In the genomic region with DNA sequence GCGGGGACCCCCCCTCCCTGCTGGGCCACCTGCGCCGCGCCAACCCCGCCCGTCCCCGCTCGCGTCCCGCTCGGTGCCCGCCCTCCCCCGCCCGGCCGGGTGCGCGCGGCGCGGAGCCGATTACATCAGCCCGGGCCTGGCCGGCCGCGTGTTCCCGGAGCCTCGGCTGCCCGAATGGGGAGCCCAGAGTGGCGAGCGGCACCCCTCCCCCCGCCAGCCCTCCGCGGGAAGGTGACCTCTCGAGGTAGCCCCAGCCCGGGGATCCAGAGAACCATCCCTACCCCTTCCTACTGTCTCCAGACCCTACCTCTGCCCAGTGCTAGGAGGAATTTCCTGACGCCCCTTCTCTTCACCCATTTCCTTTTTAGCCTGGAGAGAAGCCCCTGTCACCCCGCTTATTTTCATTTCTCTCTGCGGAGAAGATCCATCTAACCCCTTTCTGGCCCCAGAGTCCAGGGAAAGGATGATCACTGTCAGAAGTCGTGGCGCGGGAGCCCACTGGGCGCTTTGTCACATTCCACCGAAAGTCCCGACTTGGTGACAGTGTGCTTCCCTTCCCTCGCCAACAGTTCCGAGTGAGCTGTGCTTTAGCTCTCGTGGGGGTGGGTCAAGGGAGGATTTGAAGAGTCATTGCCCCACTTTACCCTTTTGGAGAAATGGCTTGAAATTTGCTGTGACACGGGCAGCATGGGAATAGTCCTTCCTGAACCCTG, we compare ENCODE assay signal across 8 cellular contexts. TPM values are rescaled to one million over a fixed set of nuclear protein-coding genes. Genes with fewer than 3 reads are reported as not detected.
DNase-seq lines count a peak whose midpoint lies in the region; ATAC-seq and TF ChIP-seq lines count a peak whose summit lies in the region.

No MANE protein-coding gene starts in this region.

- POLR2A ChIA-PET in GM10248 (lab: Yijun Ruan, JAX), result no interaction called here

- H3K4me1 Mint-ChIP-seq in IgD-negative memory B cell, result peaks cover 8 to 12% (median 11%) of the 10 kb centered on the region in 3 donors

- H3K9me3 ChIP-seq in left lung, result no peaks in the 10 kb centered on the region

- CTCF ChIA-PET in GM10248 (lab: Yijun Ruan, JAX), result interaction anchor here (1.4 to 7.1 kb wide), 12 partner anchors 10 to 317 kb away, joined by 3 to 121 read pairs (median 16); no protein-coding TSS in a partner anchor

- H3K4me3 Mint-ChIP-seq in IgD-negative memory B cell, result peak overlapping the region; percentile 51 to 87 (median 76)

- ATAC-seq in activated CD4-positive, CD25-positive, alpha-beta regulatory T cell treated with anti-CD3 and anti-CD28 coated beads, Interleukin-2, amount 50 U/mL, for 24 hours, result peak; percentile 25 to 30
- ATAC-seq in left lung (peak; percentile 25), GM18498 (IDR thresholded peaks at IDR 0.05; ENCODE audit: unreplicated experiment) (no peak), GM21529 (IDR thresholded peaks at IDR 0.05; ENCODE audit: unreplicated experiment) (no peak)

- no peaks in the 10 kb centered on the region for H3K27me3 ChIP-seq in left lung

- intact Hi-C loops in left lung (cut with DNase I), result loop anchor here in 1 of 2 donors (5.0 kb wide), 1 partner anchor 105 kb away; no protein-coding TSS in a partner anchor

- H3K4me1 ChIP-seq in left lung, result peaks cover 20 to 61% of the 10 kb centered on the region in 2 donors

- H3K36me3 Mint-ChIP-seq in IgD-negative memory B cell, result no peaks in the 10 kb centered on the region

- H3K27ac ChIP-seq in left lung, result peak overlapping the region; percentile 92 to 96

- H3K27me3 Mint-ChIP-seq in IgD-negative memory B cell, result peaks cover 14% of the 10 kb centered on the region

- no peak for TF ChIP-seq CTCF in GM10248 (IDR thresholded peaks at IDR 0.05; ENCODE audit: control extremely low read depth, extremely low read depth, low read depth, missing control alignments)
- no peak for TF ChIP-seq CTCF in left lung (IDR thresholded peaks at IDR 0.05)

- peak; percentile 76 for DNase-seq in GM10248 (ENCODE audit: extremely low spot score)
- DNase-seq in cerebellum (ENCODE audit: low spot score), result peak; percentile 85
- peak; percentile 73 to 95 for DNase-seq in left lung
- peak; percentile 54 for DNase-seq in stimulated activated CD4-positive, alpha-beta T cell treated with anti-CD3 and anti-CD28 coated beads, Interleukin-2, amount 100 ng/mL, for 4 hours (ENCODE audit: low read depth)

- no peak overlapping the region for H3K27ac Mint-ChIP-seq in IgD-negative memory B cell

- H3K36me3 ChIP-seq in left lung, result peaks cover 0 to 19% of the 10 kb centered on the region in 2 donors

- no peaks in the 10 kb centered on the region for H3K9me3 Mint-ChIP-seq in IgD-negative memory B cell

- H3K4me3 ChIP-seq in left lung, result peak overlapping the region; percentile 83 to 93

RNA-seq across cellular contexts. Expression of a gene that starts 2.0 kb away (rescaled TPM):
- 0.19 TPM for polyA plus RNA-seq in IgD-negative memory B cell
- total RNA-seq in cerebellum (34.4 TPM), left lung (100 to 1,000 TPM; 147 to 154 TPM)

Comparison
In these comparisons a context has a peak if more than half of its experiments do, and no peak if none do; other contexts are left out.
1. ATAC-seq: peak in activated CD4-positive, CD25-positive, alpha-beta regulatory T cell treated with anti-CD3 and anti-CD28 coated beads, Interleukin-2, amount 50 U/mL, for 24 hours (2 of 2) and left lung (single experiment); none in GM18498 (single experiment) and GM21529 (single experiment).
2. Peak in every context shown above with its lines, with median percentiles within 50 percentile points of each other: DNase-seq.